Comparison of ENCODE assay signal across 8 cellular contexts in genomic region chr11:86068138-86068861, GRCh38. TPM values are rescaled to one million over a fixed set of nuclear protein-coding genes. Genes with fewer than 3 reads are reported as not detected.
A peak's percentile ranks its signal among the peaks of the same experiment; 100 is the strongest.
DNase-seq lines count a peak whose midpoint lies in the region; ATAC-seq lines count a peak whose summit lies in the region.

No MANE protein-coding gene starts in this region.

- peak overlapping the region; percentile 100 for H3K4me3 Mint-ChIP-seq in activated naive CD8-positive, alpha-beta T cell treated with anti-CD3 and anti-CD28 coated beads for 36 hours

- H3K27ac Mint-ChIP-seq in activated naive CD8-positive, alpha-beta T cell treated with anti-CD3 and anti-CD28 coated beads for 36 hours, result peak overlapping the region; percentile 94

- H3K36me3 Mint-ChIP-seq in activated naive CD8-positive, alpha-beta T cell treated with anti-CD3 and anti-CD28 coated beads for 36 hours, result peaks cover 18% of the 10 kb centered on the region

- intact Hi-C loops in left cardiac atrium (cut with DNase I), result loop anchor here in 1 of 2 donors (2.0 to 5.0 kb wide), 2 partner anchors 107 to 124 kb away; no protein-coding TSS in a partner anchor
- intact Hi-C loops in posterior cingulate gyrus (cut with DNase I), result loop anchor here (2.0 to 10.0 kb wide), 4 partner anchors 25 to 213 kb away; partner anchors contain the start of gene CCDC83

- peak; percentile 12 for ATAC-seq in GM18909 (IDR thresholded peaks at IDR 0.05; ENCODE audit: poor library complexity, unreplicated experiment)
- ATAC-seq in HG03135 (IDR thresholded peaks at IDR 0.05; ENCODE audit: unreplicated experiment), result peak; percentile 22
- peak; percentile 6 to 15 for ATAC-seq in left cardiac atrium

- peak; percentile 52 for DNase-seq in Ammon's horn (ENCODE audit: low spot score)
- DNase-seq in RPMI7951 (ENCODE audit: low read depth), result peak; percentile 23
- peak; percentile 43 for DNase-seq in activated naive CD8-positive, alpha-beta T cell treated with anti-CD3 and anti-CD28 coated beads for 36 hours
- DNase-seq in left cardiac atrium, result peak; percentile 38
- DNase-seq in posterior cingulate gyrus, result peak in 9 of 10 donors; percentile 12 to 90 (median 39)
- DNase-seq in cerebellar nuclear complex (lab: John Stamatoyannopoulos, UW), result no peak

- peaks cover 4% of the 10 kb centered on the region for H3K27me3 Mint-ChIP-seq in activated naive CD8-positive, alpha-beta T cell treated with anti-CD3 and anti-CD28 coated beads for 36 hours

- H3K4me1 Mint-ChIP-seq in activated naive CD8-positive, alpha-beta T cell treated with anti-CD3 and anti-CD28 coated beads for 36 hours, result peaks cover 44% of the 10 kb centered on the region

- no peaks in the 10 kb centered on the region for H3K9me3 Mint-ChIP-seq in activated naive CD8-positive, alpha-beta T cell treated with anti-CD3 and anti-CD28 coated beads for 36 hours

RNA-seq across cellular contexts. Expression of gene PICALM, which starts 0.6 kb away (rescaled TPM):
- 154 and 211 TPM in 2 replicates for total RNA-seq in RPMI7951 (2014; rRNA removed; shearing (Covaris generic))
- total RNA-seq in activated naive CD8-positive, alpha-beta T cell treated with anti-CD3 and anti-CD28 coated beads for 36 hours, result 10 to 100 TPM; 35.8 to 41.1 TPM
- 100 to 1,000 TPM; 148 to 260 TPM for total RNA-seq in left cardiac atrium

Comparison
In these comparisons a context has a peak if more than half of its experiments do, and no peak if none do; other contexts are left out.
1. DNase-seq: peak in Ammon's horn (single experiment), RPMI7951 (single experiment), activated naive CD8-positive, alpha-beta T cell treated with anti-CD3 and anti-CD28 coated beads for 36 hours (single experiment), left cardiac atrium (single experiment) and posterior cingulate gyrus (9 of 10); none in cerebellar nuclear complex (0 of 2).
2. Peak in every context shown above with its lines, with median percentiles within 50 percentile points of each other: ATAC-seq.